In genomic region chr22:45686842-45687241, GRCh38 we compare ENCODE assay signal across 22 cellular contexts. TPM values are rescaled to one million over a fixed set of nuclear protein-coding genes. Genes with fewer than 3 reads are reported as not detected.
DNase-seq lines count a peak whose midpoint lies in the region; ATAC-seq and TF ChIP-seq lines count a peak whose summit lies in the region.
"Had no signal": no experiment of that assay in that cellular context is flagged by ENCODE, and none has a peak within 500 bp of the region (broad histone marks: within the 10 kb centered on the region; RNA-seq: fewer than 3 reads in every experiment).

No MANE protein-coding gene starts in this region.

- H3K4me1 Mint-ChIP-seq in mesothelial cell of epicardium, result peaks cover 56% of the 10 kb centered on the region

- H3K27me3 ChIP-seq in brain microvascular endothelial cell (replicated peaks), result no peaks in the 10 kb centered on the region
- H3K27me3 ChIP-seq: dorsolateral prefrontal cortex, neutrophil, spleen had no signal

- no peaks in the 10 kb centered on the region for H3K27me3 Mint-ChIP-seq in mesothelial cell of epicardium (ENCODE audit: low read depth)
- H3K27me3 Mint-ChIP-seq: activated naive CD4-positive, alpha-beta T cell treated with anti-CD3 and anti-CD28 coated beads, Interleukin-2, amount 10 ng/mL, durations not matched to agents 7 days and 5 days; CD4-positive, alpha-beta memory T cell; stimulated activated naive B cell treated with anti-CD40 and anti-IgM and Interleukin-4, amounts not matched to agents 10 μg/mL and 1 μg/mL and 100 μg/mL, for 72 hours had no signal

- peak overlapping the region; percentile 98 for H3K27ac Mint-ChIP-seq in mesothelial cell of epicardium
- H3K27ac Mint-ChIP-seq: activated naive CD4-positive, alpha-beta T cell treated with anti-CD3 and anti-CD28 coated beads, Interleukin-2, amount 10 ng/mL, durations not matched to agents 7 days and 5 days; stimulated activated naive B cell treated with anti-CD40 and anti-IgM and Interleukin-4, amounts not matched to agents 10 μg/mL and 1 μg/mL and 100 μg/mL, for 72 hours had no signal

- no peak overlapping the region for H3K4me3 Mint-ChIP-seq in mesothelial cell of epicardium
- H3K4me3 Mint-ChIP-seq: activated naive CD4-positive, alpha-beta T cell treated with anti-CD3 and anti-CD28 coated beads, Interleukin-2, amount 10 ng/mL, durations not matched to agents 7 days and 5 days; CD4-positive, alpha-beta memory T cell; stimulated activated naive B cell treated with anti-CD40 and anti-IgM and Interleukin-4, amounts not matched to agents 10 μg/mL and 1 μg/mL and 100 μg/mL, for 72 hours had no signal

- peaks cover 2% of the 10 kb centered on the region for H3K36me3 ChIP-seq in brain microvascular endothelial cell (replicated peaks)

- no peaks in the 10 kb centered on the region for H3K9me3 Mint-ChIP-seq in mesothelial cell of epicardium
- H3K9me3 Mint-ChIP-seq: activated naive CD4-positive, alpha-beta T cell treated with anti-CD3 and anti-CD28 coated beads, Interleukin-2, amount 10 ng/mL, durations not matched to agents 7 days and 5 days; CD4-positive, alpha-beta memory T cell; stimulated activated naive B cell treated with anti-CD40 and anti-IgM and Interleukin-4, amounts not matched to agents 10 μg/mL and 1 μg/mL and 100 μg/mL, for 72 hours had no signal

- no peak overlapping the region for H3K4me3 ChIP-seq in brain microvascular endothelial cell (ENCODE audit: low read depth, low read length)
- H3K4me3 ChIP-seq: dorsolateral prefrontal cortex, spleen had no signal

- peak; percentile 40 for DNase-seq in HCEC 1CT
- DNase-seq in brain microvascular endothelial cell, result no peak
- DNase-seq in mesothelial cell of epicardium (ENCODE audit: low spot score in 2 of 2, unreplicated experiment in 2 of 2), result no peak
- DNase-seq in activated T-cell treated with anti-CD3 and anti-CD28 coated beads, Interleukin-2, amount 50 U/mL, for 1 hour, result no peak
- DNase-seq in NCI-H1417 treated with DMSO at 0.1 percent for 48 hours (lab: John Stamatoyannopoulos, UW), result no peak
- no peak for DNase-seq in amygdala (lab: John Stamatoyannopoulos, UW)
- DNase-seq: activated CD4-positive, alpha-beta T cell treated with anti-CD3 and anti-CD28 coated beads for 48 hours; activated naive CD4-positive, alpha-beta T cell treated with anti-CD3 and anti-CD28 coated beads, Interleukin-2, amount 10 ng/mL, durations not matched to agents 7 days and 5 days; amniotic stem cell; caudate nucleus; CD4-positive, alpha-beta memory T cell; dorsolateral prefrontal cortex; foreskin melanocyte; left colon; NCI-H1048; NCI-H1930; spleen; stimulated activated CD4-positive, alpha-beta T cell treated with anti-CD3 and anti-CD28 coated beads, Interleukin-4, amount 100 ng/mL, for 1 hour; stimulated activated naive B cell treated with anti-CD40 and anti-IgM and Interleukin-4, amounts not matched to agents 10 μg/mL and 1 μg/mL and 100 μg/mL, for 72 hours had no signal

- no peak for ATAC-seq in GM19324 (IDR thresholded peaks at IDR 0.05; ENCODE audit: low FRiP score, unreplicated experiment)
- ATAC-seq: HepG2; left colon; stimulated activated naive B cell treated with anti-CD40 and anti-IgM and Interleukin-4, amounts not matched to agents 10 μg/mL and 1 μg/mL and 100 μg/mL, for 72 hours had no signal

- H3K27ac ChIP-seq in brain microvascular endothelial cell, result peak overlapping the region; percentile 64
- H3K27ac ChIP-seq: dorsolateral prefrontal cortex, neutrophil, spleen had no signal

- TF ChIP-seq CTCF in brain microvascular endothelial cell (IDR thresholded peaks at IDR 0.05; ENCODE audit: low read depth, low read length, missing control alignments), result no peak
- no peak for TF ChIP-seq CTCF in mesothelial cell of epicardium (IDR thresholded peaks at IDR 0.05; ENCODE audit: unreplicated experiment)

- in situ Hi-C loops in brain microvascular endothelial cell (cut with HindIII; ENCODE audit: low pct_ligation_motif_present, low sequenced_read_pairs), result no loop called here

- peaks cover 10% of the 10 kb centered on the region for H3K36me3 Mint-ChIP-seq in mesothelial cell of epicardium

RNA-seq across cellular contexts. Expression of gene ATXN10, which starts 15.2 kb away (rescaled TPM):
- total RNA-seq in mesothelial cell of epicardium, result 237 to 248 TPM (median 241 TPM) in 3 replicates
